In the genomic region with DNA sequence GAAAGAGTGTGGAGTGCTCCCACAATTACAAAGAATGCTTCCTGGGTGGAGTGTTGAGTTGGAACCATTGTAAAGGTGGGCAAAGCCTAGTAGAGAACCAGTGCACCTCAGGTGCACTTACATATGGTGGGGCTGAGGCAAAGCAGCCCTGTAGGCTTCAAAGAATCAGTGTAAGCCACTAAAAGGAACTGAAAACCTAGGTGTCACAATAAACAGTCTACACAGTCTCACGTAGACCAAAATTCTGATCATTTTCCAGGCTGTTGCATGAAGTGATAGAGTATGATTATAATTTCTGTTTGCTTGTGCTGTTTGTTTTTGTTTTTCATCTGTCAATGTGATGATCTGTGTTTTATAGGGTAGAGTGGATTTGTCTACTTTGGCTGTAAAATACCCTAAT, we compare ENCODE assay signal across 25 cellular contexts. TPM values are rescaled to one million over a fixed set of nuclear protein-coding genes. Genes with fewer than 3 reads are reported as not detected.
A peak's percentile ranks its signal among the peaks of the same experiment; 100 is the strongest.
DNase-seq lines count a peak whose midpoint lies in the region; ATAC-seq and TF ChIP-seq lines count a peak whose summit lies in the region.
"Had no signal": no experiment of that assay in that cellular context is flagged by ENCODE, and none has a peak within 500 bp of the region (broad histone marks: within the 10 kb centered on the region; RNA-seq: fewer than 3 reads in every experiment).

No MANE protein-coding gene starts in this region.

- peak overlapping the region; percentile 90 for H3K27ac ChIP-seq in CD4-positive, CD25-positive, alpha-beta regulatory T cell (ENCODE audit: insufficient read depth, low read length, poor library complexity, severe bottlenecking)
- H3K27ac ChIP-seq in PC-9, result no peak overlapping the region
- H3K27ac ChIP-seq: A549, hepatocyte, tibial nerve had no signal

- peak; percentile 8 for ATAC-seq in activated CD8-positive, alpha-beta T cell treated with anti-CD3 and anti-CD28 coated beads for 36 hours
- ATAC-seq in activated CD8-positive, alpha-beta T cell treated with anti-CD3 and anti-CD28 coated beads, Interleukin-2, amount 10 ng/mL, durations not matched to agents 7 days and 5 days, result no peak
- no peak for ATAC-seq in CD4-positive, CD25-positive, alpha-beta regulatory T cell (ENCODE audit: low read depth in 2 of 2)
- ATAC-seq in activated B cell treated with CpG ODN at 0.5 μM for 24 hours (ENCODE audit: low read depth) (no peak), memory B cell (ENCODE audit: low read depth) (no peak)
- ATAC-seq: A549, left cardiac atrium had no signal

- no peak overlapping the region for H3K4me2 ChIP-seq in PC-9
- H3K4me2 ChIP-seq: A549, hepatocyte had no signal

- H3K4me1 Mint-ChIP-seq in activated CD8-positive, alpha-beta T cell treated with anti-CD3 and anti-CD28 coated beads for 36 hours (ENCODE audit: low read depth), result peaks cover 56% of the 10 kb centered on the region
- H3K4me1 Mint-ChIP-seq in activated CD8-positive, alpha-beta T cell treated with anti-CD3 and anti-CD28 coated beads, Interleukin-2, amount 10 ng/mL, durations not matched to agents 7 days and 5 days (ENCODE audit: low read depth), result peaks cover 30% of the 10 kb centered on the region
- peaks cover 5 to 26% (median 17%) of the 10 kb centered on the region in 4 donors for H3K4me1 Mint-ChIP-seq in CD4-positive, CD25-positive, alpha-beta regulatory T cell
- peaks cover 17% of the 10 kb centered on the region for H3K4me1 Mint-ChIP-seq in activated B cell treated with CpG ODN at 0.5 μM for 24 hours
- peaks cover 15% of the 10 kb centered on the region for H3K4me1 Mint-ChIP-seq in memory B cell

- intact Hi-C loops in activated CD8-positive, alpha-beta T cell treated with anti-CD3 and anti-CD28 coated beads for 36 hours (cut with micrococcal nuclease), result no loop called here
- intact Hi-C loops in activated B cell treated with CpG ODN at 0.5 μM for 24 hours (cut with micrococcal nuclease), result loop anchor here (5.0 to 10.0 kb wide), 4 partner anchors 532 to 1265 kb away; a partner anchor contains a TSS
- intact Hi-C loops in PC-9 (cut with micrococcal nuclease; ENCODE audit: unreplicated experiment), result loop anchor here (5.0 kb wide), 3 partner anchors 377 to 1298 kb away; a partner anchor contains a TSS

- H3K9me3 ChIP-seq in CD4-positive, CD25-positive, alpha-beta regulatory T cell (ENCODE audit: control insufficient read depth in 2 of 2, low read length in 2 of 2), result no peaks in the 10 kb centered on the region
- no peaks in the 10 kb centered on the region for H3K9me3 ChIP-seq in PC-9 (ENCODE audit: insufficient read depth, low read depth)
- H3K9me3 ChIP-seq: A549, tibial nerve had no signal

- H3K9me3 Mint-ChIP-seq in activated CD8-positive, alpha-beta T cell treated with anti-CD3 and anti-CD28 coated beads for 36 hours, result no peaks in the 10 kb centered on the region
- no peaks in the 10 kb centered on the region for H3K9me3 Mint-ChIP-seq in activated CD8-positive, alpha-beta T cell treated with anti-CD3 and anti-CD28 coated beads, Interleukin-2, amount 10 ng/mL, durations not matched to agents 7 days and 5 days (ENCODE audit: insufficient read depth)
- H3K9me3 Mint-ChIP-seq in CD4-positive, CD25-positive, alpha-beta regulatory T cell, result no peaks in the 10 kb centered on the region
- H3K9me3 Mint-ChIP-seq in activated B cell treated with CpG ODN at 0.5 μM for 24 hours (no peaks in the 10 kb centered on the region), memory B cell (no peaks in the 10 kb centered on the region)
- H3K9me3 Mint-ChIP-seq: activated naive CD8-positive, alpha-beta T cell treated with anti-CD3 and anti-CD28 coated beads, Interleukin-2, amount 10 ng/mL, durations not matched to agents 7 days and 5 days; T-helper 2 cell treated with Interferon-gamma antibody and Interleukin-4, amounts not matched to agents 5 μg/mL and 100 μg/mL, for 36 hours had no signal

- H3K36me3 ChIP-seq in CD4-positive, CD25-positive, alpha-beta regulatory T cell (ENCODE audit: control insufficient read depth, insufficient read depth, low read length), result peaks cover 21% of the 10 kb centered on the region
- peaks cover 9% of the 10 kb centered on the region; the same call in 1 of the 2 replicates for H3K36me3 ChIP-seq in PC-9 (ENCODE audit: low read depth)

- TF ChIP-seq CTCF in activated CD8-positive, alpha-beta T cell treated with anti-CD3 and anti-CD28 coated beads for 36 hours (IDR thresholded peaks at IDR 0.05), result no peak
- no peak for TF ChIP-seq CTCF in activated B cell treated with CpG ODN at 0.5 μM for 24 hours (IDR thresholded peaks at IDR 0.05)
- TF ChIP-seq CTCF in PC-9 (conservative IDR thresholded peaks at IDR 0.05), result no peak

- H3K4me3 Mint-ChIP-seq in activated CD8-positive, alpha-beta T cell treated with anti-CD3 and anti-CD28 coated beads for 36 hours, result peak overlapping the region; percentile 40
- no peak overlapping the region for H3K4me3 Mint-ChIP-seq in activated CD8-positive, alpha-beta T cell treated with anti-CD3 and anti-CD28 coated beads, Interleukin-2, amount 10 ng/mL, durations not matched to agents 7 days and 5 days
- peak overlapping the region in 3 of 4 donors; percentile 43 to 84 (median 58) for H3K4me3 Mint-ChIP-seq in CD4-positive, CD25-positive, alpha-beta regulatory T cell
- peak overlapping the region; percentile 48 for H3K4me3 Mint-ChIP-seq in activated B cell treated with CpG ODN at 0.5 μM for 24 hours
- no peak overlapping the region for H3K4me3 Mint-ChIP-seq in memory B cell
- H3K4me3 Mint-ChIP-seq: activated naive CD8-positive, alpha-beta T cell treated with anti-CD3 and anti-CD28 coated beads, Interleukin-2, amount 10 ng/mL, durations not matched to agents 7 days and 5 days had no signal

- no peaks in the 10 kb centered on the region for H3K27me3 Mint-ChIP-seq in activated CD8-positive, alpha-beta T cell treated with anti-CD3 and anti-CD28 coated beads for 36 hours
- no peaks in the 10 kb centered on the region for H3K27me3 Mint-ChIP-seq in activated CD8-positive, alpha-beta T cell treated with anti-CD3 and anti-CD28 coated beads, Interleukin-2, amount 10 ng/mL, durations not matched to agents 7 days and 5 days (ENCODE audit: low read depth)
- H3K27me3 Mint-ChIP-seq in CD4-positive, CD25-positive, alpha-beta regulatory T cell, result no peaks in the 10 kb centered on the region
- H3K27me3 Mint-ChIP-seq in activated B cell treated with CpG ODN at 0.5 μM for 24 hours, result no peaks in the 10 kb centered on the region
- H3K27me3 Mint-ChIP-seq in memory B cell, result no peaks in the 10 kb centered on the region

- no peaks in the 10 kb centered on the region for H3K9me2 ChIP-seq in PC-9 (ENCODE audit: insufficient read depth)

- peaks cover 5% of the 10 kb centered on the region for H3K27me3 ChIP-seq in CD4-positive, CD25-positive, alpha-beta regulatory T cell (ENCODE audit: control insufficient read depth, insufficient read depth, low read length)
- no peaks in the 10 kb centered on the region for H3K27me3 ChIP-seq in PC-9 (ENCODE audit: insufficient read depth, low read depth)
- H3K27me3 ChIP-seq: tibial nerve had no signal

- peaks cover 20% of the 10 kb centered on the region for H3K79me2 ChIP-seq in PC-9 (ENCODE audit: low read depth)

- no TSS peak for BruUV-seq in PC-9 (replicated peaks; lab: Mats Ljungman, UMichigan)

- no peak overlapping the region for H3K4me3 ChIP-seq in CD4-positive, CD25-positive, alpha-beta regulatory T cell (ENCODE audit: low read depth, low read length)
- H3K4me3 ChIP-seq in PC-9, result no peak overlapping the region
- H3K4me3 ChIP-seq: A549, hepatocyte, tibial nerve had no signal

- no peaks in the 10 kb centered on the region for H4K20me1 ChIP-seq in PC-9 (ENCODE audit: insufficient read depth)

- H3K27ac Mint-ChIP-seq in activated CD8-positive, alpha-beta T cell treated with anti-CD3 and anti-CD28 coated beads for 36 hours, result peak overlapping the region; percentile 91
- H3K27ac Mint-ChIP-seq in activated CD8-positive, alpha-beta T cell treated with anti-CD3 and anti-CD28 coated beads, Interleukin-2, amount 10 ng/mL, durations not matched to agents 7 days and 5 days, result no peak overlapping the region
- peak overlapping the region in 2 of 3 donors; percentile 71 to 87 for H3K27ac Mint-ChIP-seq in CD4-positive, CD25-positive, alpha-beta regulatory T cell
- peak overlapping the region; percentile 51 for H3K27ac Mint-ChIP-seq in activated B cell treated with CpG ODN at 0.5 μM for 24 hours
- H3K27ac Mint-ChIP-seq in memory B cell, result peak overlapping the region; percentile 45
- H3K27ac Mint-ChIP-seq: activated naive CD8-positive, alpha-beta T cell treated with anti-CD3 and anti-CD28 coated beads, Interleukin-2, amount 10 ng/mL, durations not matched to agents 7 days and 5 days had no signal

- CTCF ChIA-PET in activated CD8-positive, alpha-beta T cell treated with anti-CD3 and anti-CD28 coated beads for 36 hours (lab: Charles Lee), result interaction anchor here (1.1 kb wide), 1 partner anchor 8 kb away, joined by 3 read pairs; no protein-coding TSS in a partner anchor
- CTCF ChIA-PET in activated CD8-positive, alpha-beta T cell treated with anti-CD3 and anti-CD28 coated beads, Interleukin-2, amount 10 ng/mL, durations not matched to agents 7 days and 5 days (lab: Charles Lee), result no interaction called here
- CTCF ChIA-PET in activated B cell treated with CpG ODN at 0.5 μM for 24 hours (lab: Charles Lee) (no interaction called here), PC-9 (lab: Charles Lee) (interaction anchor here (0.6 kb wide), 1 partner anchor 409 kb away, joined by 3 read pairs; no protein-coding TSS in a partner anchor)

- H3F3A ChIP-seq in PC-9 (ENCODE audit: insufficient read depth, low read depth), result peaks cover 25% of the 10 kb centered on the region; the same call in 1 of the 2 replicates

- no peak overlapping the region for H2AFZ ChIP-seq in PC-9
- H2AFZ ChIP-seq: hepatocyte had no signal

- no peak for DNase-seq in activated CD8-positive, alpha-beta T cell treated with anti-CD3 and anti-CD28 coated beads for 36 hours
- DNase-seq in activated CD8-positive, alpha-beta T cell treated with anti-CD3 and anti-CD28 coated beads, Interleukin-2, amount 10 ng/mL, durations not matched to agents 7 days and 5 days, result no peak
- no peak for DNase-seq in CD4-positive, CD25-positive, alpha-beta regulatory T cell
- no peak for DNase-seq in activated B cell treated with CpG ODN at 0.5 μM for 24 hours
- DNase-seq in memory B cell (ENCODE audit: low spot score in 2 of 2), result no peak
- DNase-seq in stimulated activated naive CD4-positive, alpha-beta T cell (lab: John Stamatoyannopoulos, UW), result no peak
- no peak for DNase-seq in mucosa of gallbladder (ENCODE audit: low spot score)
- DNase-seq in PC-9, result no peak
- DNase-seq: activated CD4-positive, alpha-beta T cell treated with anti-CD3 and anti-CD28 coated beads, Interleukin-2, amount 50 U/mL, for 1 hour; activated naive CD8-positive, alpha-beta T cell treated with anti-CD3 and anti-CD28 coated beads, Interleukin-2, amount 10 ng/mL, durations not matched to agents 7 days and 5 days; AML-193; COR-L47; dermis blood vessel endothelial cell; IMR-90; left cardiac atrium; mammary epithelial cell; NCI-H1048; NCI-H1694 treated with DMSO at 0.1 percent for 48 hours; NCI-H2171; NCI-H510A treated with DMSO at 0.1 percent for 48 hours; Right ventricle myocardium superior had no signal

- peaks cover 26% of the 10 kb centered on the region for H3K36me3 Mint-ChIP-seq in activated CD8-positive, alpha-beta T cell treated with anti-CD3 and anti-CD28 coated beads for 36 hours (ENCODE audit: low read depth)
- peaks cover 18% of the 10 kb centered on the region for H3K36me3 Mint-ChIP-seq in activated CD8-positive, alpha-beta T cell treated with anti-CD3 and anti-CD28 coated beads, Interleukin-2, amount 10 ng/mL, durations not matched to agents 7 days and 5 days (ENCODE audit: low read depth)
- H3K36me3 Mint-ChIP-seq in CD4-positive, CD25-positive, alpha-beta regulatory T cell, result peaks cover 19% of the 10 kb centered on the region
- H3K36me3 Mint-ChIP-seq in activated B cell treated with CpG ODN at 0.5 μM for 24 hours (ENCODE audit: low read depth) (peaks cover 30% of the 10 kb centered on the region), memory B cell (peaks cover 8% of the 10 kb centered on the region)

- H3K4me1 ChIP-seq in CD4-positive, CD25-positive, alpha-beta regulatory T cell (ENCODE audit: control insufficient read depth, insufficient read depth, low read length, poor library complexity, severe bottlenecking), result peaks cover 28% of the 10 kb centered on the region
- 0 out of 2 replicates have a peak, but pooled peaks cover 8% of the 10 kb centered on the region for H3K4me1 ChIP-seq in PC-9 (replicated peaks; ENCODE audit: insufficient read depth)

- POLR2A ChIA-PET in activated CD8-positive, alpha-beta T cell treated with anti-CD3 and anti-CD28 coated beads for 36 hours (lab: Charles Lee), result interaction anchor here (1.2 kb wide), 1 partner anchor 11 kb away, joined by 4 read pairs; no protein-coding TSS in a partner anchor
- POLR2A ChIA-PET in activated CD8-positive, alpha-beta T cell treated with anti-CD3 and anti-CD28 coated beads, Interleukin-2, amount 10 ng/mL, durations not matched to agents 7 days and 5 days (lab: Charles Lee), result no interaction called here
- POLR2A ChIA-PET in activated B cell treated with CpG ODN at 0.5 μM for 24 hours (lab: Charles Lee) (no interaction called here), PC-9 (lab: Charles Lee; ENCODE audit: unreplicated experiment) (no interaction called here)

RNA-seq across cellular contexts. Expression of a gene that starts 2.8 kb away (rescaled TPM):
- total RNA-seq in activated CD8-positive, alpha-beta T cell treated with anti-CD3 and anti-CD28 coated beads for 36 hours, result 10 to 100 TPM; 27.7 to 27.9 TPM
- 10 to 100 TPM; 25.0 to 25.3 TPM for total RNA-seq in activated CD8-positive, alpha-beta T cell treated with anti-CD3 and anti-CD28 coated beads, Interleukin-2, amount 10 ng/mL, durations not matched to agents 7 days and 5 days
- total RNA-seq in CD4-positive, CD25-positive, alpha-beta regulatory T cell, result 29.4 TPM
- polyA plus RNA-seq in CD4-positive, CD25-positive, alpha-beta regulatory T cell, result 10 to 100 TPM; 53.7 to 64.0 (median 57.9) TPM
- total RNA-seq in activated B cell treated with CpG ODN at 0.5 μM for 24 hours, result 30.7 and 30.8 TPM in 2 replicates
- total RNA-seq in mucosa of gallbladder, result 11.6 TPM
- total RNA-seq in PC-9 (2021), result 16.8 and 19.5 TPM in 2 replicates

RNA-seq across cellular contexts. Expression of a gene that starts 60.0 kb away (rescaled TPM):
- total RNA-seq in activated CD8-positive, alpha-beta T cell treated with anti-CD3 and anti-CD28 coated beads for 36 hours, result 1 to 10 TPM; 7.7 to 9.3 TPM
- total RNA-seq in activated CD8-positive, alpha-beta T cell treated with anti-CD3 and anti-CD28 coated beads, Interleukin-2, amount 10 ng/mL, durations not matched to agents 7 days and 5 days, result 1 to 10 TPM; 9.1 to 9.5 TPM
- total RNA-seq in CD4-positive, CD25-positive, alpha-beta regulatory T cell, result 2.8 TPM
- 1 to 10 TPM; 5.5 to 8.4 (median 7.6) TPM for polyA plus RNA-seq in CD4-positive, CD25-positive, alpha-beta regulatory T cell
- 18.9 and 20.4 TPM in 2 replicates for total RNA-seq in activated B cell treated with CpG ODN at 0.5 μM for 24 hours
- 31.8 TPM for total RNA-seq in mucosa of gallbladder
- 23.0 and 28.2 TPM in 2 replicates for total RNA-seq in PC-9 (2021)

Comparison
In these comparisons a context has a peak if more than half of its experiments do, and no peak if none do; other contexts are left out.
1. H3K4me3 Mint-ChIP-seq: peak in activated CD8-positive, alpha-beta T cell treated with anti-CD3 and anti-CD28 coated beads for 36 hours (single experiment), CD4-positive, CD25-positive, alpha-beta regulatory T cell (3 of 4) and activated B cell treated with CpG ODN at 0.5 μM for 24 hours (single experiment); none in activated CD8-positive, alpha-beta T cell treated with anti-CD3 and anti-CD28 coated beads, Interleukin-2, amount 10 ng/mL, durations not matched to agents 7 days and 5 days (single experiment) and memory B cell (single experiment).
2. CTCF ChIA-PET loops: an anchor here in activated CD8-positive, alpha-beta T cell treated with anti-CD3 and anti-CD28 coated beads for 36 hours (1.1 kb wide) and PC-9 (0.6 kb wide); none called in activated CD8-positive, alpha-beta T cell treated with anti-CD3 and anti-CD28 coated beads, Interleukin-2, amount 10 ng/mL, durations not matched to agents 7 days and 5 days and activated B cell treated with CpG ODN at 0.5 μM for 24 hours.